ENCODE assay signal across 1 cellular context in genomic region chr10:66265398-66265797, GRCh38.
TF ChIP-seq lines count a peak whose summit lies in the region.

No MANE protein-coding gene starts in this region.

TF ChIP-seq in GM23338, 12 proteins besides CTCF, POLR2A, EP300 and RAD21 (continued from another document):
- no peak for TF ChIP-seq ZNF462 (CRISPR knock-in tag; IDR thresholded peaks at IDR 0.05)
- TF ChIP-seq EZH2 (IDR thresholded peaks at IDR 0.05; ENCODE audit: low read depth, unreplicated experiment) = no peak
- TF ChIP-seq ZNF331 (CRISPR knock-in tag; IDR thresholded peaks at IDR 0.05; ENCODE audit: low read depth) = no peak
